Comparison of ENCODE assay signal across 21 cellular contexts in genomic region chr10:43210556-43210955, GRCh38. TPM values are rescaled to one million over a fixed set of nuclear protein-coding genes. Genes with fewer than 3 reads are reported as not detected.
A peak's percentile ranks its signal among the peaks of the same experiment; 100 is the strongest.
DNase-seq lines count a peak whose midpoint lies in the region; ATAC-seq and TF ChIP-seq lines count a peak whose summit lies in the region.
"Had no signal": no experiment of that assay in that cellular context is flagged by ENCODE, and none has a peak within 500 bp of the region (broad histone marks: within the 10 kb centered on the region; RNA-seq: fewer than 3 reads in every experiment).

No MANE protein-coding gene starts in this region.

- H3K27me3 Mint-ChIP-seq in activated CD8-positive, alpha-beta memory T cell treated with anti-CD3 and anti-CD28 coated beads, Interleukin-2, amount 10 ng/mL, durations not matched to agents 7 days and 5 days, result no peaks in the 10 kb centered on the region
- H3K27me3 Mint-ChIP-seq in effector memory CD8-positive, alpha-beta T cell, result no peaks in the 10 kb centered on the region
- H3K27me3 Mint-ChIP-seq: activated B cell treated with CpG ODN at 0.5 μM for 24 hours; activated T-helper 17 cell treated with anti-CD3 and anti-CD28 coated beads, Interleukin-2, amount 50 U/mL, for 72 hours; natural killer cell treated with Interleukin-12 subunit alpha and Interleukin-12 subunit beta and Interleukin-15 and Interleukin-18, amount 100 ng/mL, for 72 hours had no signal

- no peaks in the 10 kb centered on the region for H3K36me3 Mint-ChIP-seq in activated CD8-positive, alpha-beta memory T cell treated with anti-CD3 and anti-CD28 coated beads, Interleukin-2, amount 10 ng/mL, durations not matched to agents 7 days and 5 days
- peaks cover 7% of the 10 kb centered on the region for H3K36me3 Mint-ChIP-seq in effector memory CD8-positive, alpha-beta T cell (ENCODE audit: insufficient read depth)
- H3K36me3 Mint-ChIP-seq: mesothelial cell of epicardium; natural killer cell treated with Interleukin-12 subunit alpha and Interleukin-12 subunit beta and Interleukin-15 and Interleukin-18, amount 100 ng/mL, for 72 hours had no signal

- peak; percentile 38 for DNase-seq in activated CD8-positive, alpha-beta memory T cell treated with anti-CD3 and anti-CD28 coated beads for 24 hours
- DNase-seq in activated CD8-positive, alpha-beta memory T cell treated with anti-CD3 and anti-CD28 coated beads, Interleukin-2, amount 10 ng/mL, durations not matched to agents 7 days and 5 days, result no peak
- DNase-seq in NT2/D1 (ENCODE audit: low read depth, low spot score), result no peak
- DNase-seq in heart left ventricle, result peak in 3 of 5 donors; percentile 13 to 53 (median 14)
- DNase-seq in posterior vena cava (ENCODE audit: low spot score), result peak; percentile 31
- no peak for DNase-seq in effector memory CD8-positive, alpha-beta T cell
- DNase-seq in DMS 273 treated with DMSO at 0.1 percent for 48 hours (lab: John Stamatoyannopoulos, UW), result no peak
- DNase-seq: activated B cell treated with CpG ODN at 0.5 μM for 24 hours; activated CD8-positive, alpha-beta T cell treated with anti-CD3 and anti-CD28 coated beads, Interleukin-2, amount 10 ng/mL, durations not matched to agents 7 days and 5 days; dermis blood vessel endothelial cell; NCI-H1105 treated with DMSO at 0.1 percent for 48 hours; NCI-H2081 treated with DMSO at 0.1 percent for 48 hours; NK-92 treated with Interleukin-12 subunit alpha and Interleukin-12 subunit beta, amount 100 ng/mL, for 24 hours; SK-N-SH had no signal

- H3K27ac Mint-ChIP-seq in activated CD8-positive, alpha-beta memory T cell treated with anti-CD3 and anti-CD28 coated beads, Interleukin-2, amount 10 ng/mL, durations not matched to agents 7 days and 5 days, result no peak overlapping the region
- H3K27ac Mint-ChIP-seq in effector memory CD8-positive, alpha-beta T cell, result peak overlapping the region in 1 of 2 donors; percentile 49
- H3K27ac Mint-ChIP-seq: activated B cell treated with CpG ODN at 0.5 μM for 24 hours; activated CD8-positive, alpha-beta T cell treated with anti-CD3 and anti-CD28 coated beads, Interleukin-2, amount 10 ng/mL, durations not matched to agents 7 days and 5 days; activated T-helper 17 cell treated with anti-CD3 and anti-CD28 coated beads, Interleukin-2, amount 50 U/mL, for 72 hours; B cell; mesothelial cell of epicardium; natural killer cell treated with Interleukin-12 subunit alpha and Interleukin-12 subunit beta and Interleukin-15 and Interleukin-18, amount 100 ng/mL, for 72 hours; T-helper 2 cell treated with Interferon-gamma antibody and Interleukin-4, amounts not matched to agents 5 μg/mL and 100 μg/mL, for 36 hours had no signal

- no peaks in the 10 kb centered on the region for H3K9me3 ChIP-seq in NT2/D1 (ENCODE audit: insufficient read depth, low read length)
- no peaks in the 10 kb centered on the region for H3K9me3 ChIP-seq in heart left ventricle
- H3K9me3 ChIP-seq: breast epithelium, SK-N-SH had no signal

- H3K36me3 ChIP-seq in NT2/D1 (ENCODE audit: insufficient read depth, insufficient read length, low read length), result no peaks in the 10 kb centered on the region
- H3K36me3 ChIP-seq in heart left ventricle, result no peaks in the 10 kb centered on the region
- H3K36me3 ChIP-seq: breast epithelium had no signal

- CTCF ChIA-PET in activated CD8-positive, alpha-beta memory T cell treated with anti-CD3 and anti-CD28 coated beads, Interleukin-2, amount 10 ng/mL, durations not matched to agents 7 days and 5 days (lab: Charles Lee), result interaction anchor here (1.6 kb wide), 1 partner anchor 9 kb away, joined by 6 read pairs; no protein-coding TSS in a partner anchor

- peaks cover 21% of the 10 kb centered on the region for H3K4me1 ChIP-seq in NT2/D1 (ENCODE audit: insufficient read depth, insufficient read length)
- peaks cover 0 to 6% (median 0%) of the 10 kb centered on the region in 12 donors for H3K4me1 ChIP-seq in heart left ventricle
- H3K4me1 ChIP-seq: breast epithelium had no signal

- no peak overlapping the region for H3K27ac ChIP-seq in heart left ventricle

- intact Hi-C loops in heart left ventricle (cut with DNase I) (no loop called here), posterior vena cava (cut with DNase I) (no loop called here)

- no peak for TF ChIP-seq POLR2A in heart left ventricle (IDR thresholded peaks at IDR 0.05)

- H3K4me3 ChIP-seq in NT2/D1 (ENCODE audit: insufficient read length, low read depth) (no peak overlapping the region), heart left ventricle (no peak overlapping the region)
- H3K4me3 ChIP-seq: breast epithelium had no signal

- WGBS in heart left ventricle, 4 donors, result 44 to 66% (median 58%) methylated on average over 3 to 6 of the region's 6 CpGs

- no peak for ATAC-seq in activated CD8-positive, alpha-beta memory T cell treated with anti-CD3 and anti-CD28 coated beads, Interleukin-2, amount 10 ng/mL, durations not matched to agents 7 days and 5 days
- no peak for ATAC-seq in heart left ventricle
- no peak for ATAC-seq in SK-N-SH treated with all-trans-retinoic acid at 6 μM for 48 hours
- no peak for ATAC-seq in effector memory CD8-positive, alpha-beta T cell (replicated peaks)
- ATAC-seq: activated CD8-positive, alpha-beta T cell treated with anti-CD3 and anti-CD28 coated beads, Interleukin-2, amount 10 ng/mL, durations not matched to agents 7 days and 5 days; natural killer cell treated with Interleukin-12 subunit alpha and Interleukin-12 subunit beta and Interleukin-15 and Interleukin-18, amount 100 ng/mL, for 72 hours had no signal

- no peaks in the 10 kb centered on the region for H3K9me3 Mint-ChIP-seq in activated CD8-positive, alpha-beta memory T cell treated with anti-CD3 and anti-CD28 coated beads, Interleukin-2, amount 10 ng/mL, durations not matched to agents 7 days and 5 days (ENCODE audit: low read depth)
- no peaks in the 10 kb centered on the region for H3K9me3 Mint-ChIP-seq in effector memory CD8-positive, alpha-beta T cell
- H3K9me3 Mint-ChIP-seq: activated B cell treated with CpG ODN at 0.5 μM for 24 hours; activated T-helper 17 cell treated with anti-CD3 and anti-CD28 coated beads, Interleukin-2, amount 50 U/mL, for 72 hours; mesothelial cell of epicardium; natural killer cell treated with Interleukin-12 subunit alpha and Interleukin-12 subunit beta and Interleukin-15 and Interleukin-18, amount 100 ng/mL, for 72 hours; T-helper 2 cell treated with Interferon-gamma antibody and Interleukin-4, amounts not matched to agents 5 μg/mL and 100 μg/mL, for 36 hours had no signal

- no peaks in the 10 kb centered on the region for H3K4me1 Mint-ChIP-seq in activated CD8-positive, alpha-beta memory T cell treated with anti-CD3 and anti-CD28 coated beads, Interleukin-2, amount 10 ng/mL, durations not matched to agents 7 days and 5 days
- peaks cover 14 to 32% of the 10 kb centered on the region in 2 donors for H3K4me1 Mint-ChIP-seq in effector memory CD8-positive, alpha-beta T cell (ENCODE audit: low read depth in 2 of 2)
- H3K4me1 Mint-ChIP-seq: activated B cell treated with CpG ODN at 0.5 μM for 24 hours; activated T-helper 17 cell treated with anti-CD3 and anti-CD28 coated beads, Interleukin-2, amount 50 U/mL, for 72 hours; B cell; mesothelial cell of epicardium had no signal

- H3K9ac ChIP-seq in NT2/D1 (ENCODE audit: insufficient read length, low read depth), result peak overlapping the region; percentile 42
- H3K9ac ChIP-seq: SK-N-SH had no signal

- TF ChIP-seq CTCF in heart left ventricle (IDR thresholded peaks at IDR 0.05), result no peak

- H3K27me3 ChIP-seq in NT2/D1 (ENCODE audit: insufficient read depth, insufficient read length) (no peaks in the 10 kb centered on the region), heart left ventricle (no peaks in the 10 kb centered on the region)
- H3K27me3 ChIP-seq: breast epithelium had no signal

- no peak overlapping the region for H3K4me3 Mint-ChIP-seq in activated CD8-positive, alpha-beta memory T cell treated with anti-CD3 and anti-CD28 coated beads, Interleukin-2, amount 10 ng/mL, durations not matched to agents 7 days and 5 days
- H3K4me3 Mint-ChIP-seq in effector memory CD8-positive, alpha-beta T cell, result no peak overlapping the region
- H3K4me3 Mint-ChIP-seq: activated B cell treated with CpG ODN at 0.5 μM for 24 hours; activated CD8-positive, alpha-beta T cell treated with anti-CD3 and anti-CD28 coated beads, Interleukin-2, amount 10 ng/mL, durations not matched to agents 7 days and 5 days; activated T-helper 17 cell treated with anti-CD3 and anti-CD28 coated beads, Interleukin-2, amount 50 U/mL, for 72 hours; B cell; mesothelial cell of epicardium; natural killer cell treated with Interleukin-12 subunit alpha and Interleukin-12 subunit beta and Interleukin-15 and Interleukin-18, amount 100 ng/mL, for 72 hours; T-helper 2 cell treated with Interferon-gamma antibody and Interleukin-4, amounts not matched to agents 5 μg/mL and 100 μg/mL, for 36 hours had no signal

TF ChIP-seq in SK-N-SH treated with all-trans-retinoic acid at 6 μM for 48 hours, 23 proteins besides CTCF, POLR2A, EP300 and RAD21 (continues in another document):
- TF ChIP-seq SNAI2 (CRISPR knock-in tag; IDR thresholded peaks at IDR 0.05), result no peak
- TF ChIP-seq, protein P1, sequence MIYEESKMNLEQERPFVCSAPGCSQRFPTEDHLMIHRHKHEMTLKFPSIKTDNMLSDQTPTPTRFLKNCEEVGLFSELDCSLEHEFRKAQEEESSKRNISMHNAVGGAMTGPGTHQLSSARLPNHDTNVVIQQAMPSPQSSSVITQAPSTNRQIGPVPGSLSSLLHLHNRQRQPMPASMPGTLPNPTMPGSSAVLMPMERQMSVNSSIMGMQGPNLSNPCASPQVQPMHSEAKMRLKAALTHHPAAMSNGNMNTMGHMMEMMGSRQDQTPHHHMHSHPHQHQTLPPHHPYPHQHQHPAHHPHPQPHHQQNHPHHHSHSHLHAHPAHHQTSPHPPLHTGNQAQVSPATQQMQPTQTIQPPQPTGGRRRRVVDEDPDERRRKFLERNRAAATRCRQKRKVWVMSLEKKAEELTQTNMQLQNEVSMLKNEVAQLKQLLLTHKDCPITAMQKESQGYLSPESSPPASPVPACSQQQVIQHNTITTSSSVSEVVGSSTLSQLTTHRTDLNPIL (CRISPR knock-in tag; IDR thresholded peaks at IDR 0.05; ENCODE audit: low read depth), result no peak
- no peak for TF ChIP-seq PPARA (CRISPR knock-in tag; IDR thresholded peaks at IDR 0.05; ENCODE audit: borderline replicate concordance)
- TF ChIP-seq ZC3H10 (CRISPR knock-in tag; IDR thresholded peaks at IDR 0.05), result no peak
- no peak for TF ChIP-seq OSR1 (CRISPR knock-in tag; IDR thresholded peaks at IDR 0.05)
- no peak for TF ChIP-seq ZFP30 (CRISPR knock-in tag; IDR thresholded peaks at IDR 0.05)
- TF ChIP-seq RARB (CRISPR knock-in tag; IDR thresholded peaks at IDR 0.05), result no peak
- TF ChIP-seq ZNF565 (CRISPR knock-in tag; conservative IDR thresholded peaks at IDR 0.05; ENCODE audit: low read depth), result no peak
- TF ChIP-seq TCF4 (CRISPR knock-in tag; IDR thresholded peaks at IDR 0.05; ENCODE audit: borderline replicate concordance), result no peak
- TF ChIP-seq ZNF8 (CRISPR knock-in tag; IDR thresholded peaks at IDR 0.05), result no peak
- TF ChIP-seq CSDC2 (CRISPR knock-in tag; IDR thresholded peaks at IDR 0.05), result no peak

RNA-seq across cellular contexts. Expression of gene RASGEF1A, which starts 56.3 kb away (rescaled TPM):
- total RNA-seq in activated CD8-positive, alpha-beta memory T cell treated with anti-CD3 and anti-CD28 coated beads, Interleukin-2, amount 10 ng/mL, durations not matched to agents 7 days and 5 days, result 1 to 10 TPM; 3.2 to 4.2 TPM
- total RNA-seq in heart left ventricle (1 to 10 TPM in 6 of 9 donors, under 1 TPM in 3; 0.49 to 5.1 (median 1.4) TPM), posterior vena cava (1 to 10 TPM in 1 of 2 donors, under 1 TPM in 1; 0.81 to 1.1 TPM)
- polyA plus RNA-seq in heart left ventricle, result under 1 TPM; 0.14 to 0.42 TPM
- polyA plus RNA-seq: SK-N-SH had no signal

Comparison
In these comparisons a context has a peak if more than half of its experiments do, and no peak if none do; other contexts are left out.
1. DNase-seq: peak in activated CD8-positive, alpha-beta memory T cell treated with anti-CD3 and anti-CD28 coated beads for 24 hours (single experiment), heart left ventricle (3 of 5) and posterior vena cava (single experiment); none in activated CD8-positive, alpha-beta memory T cell treated with anti-CD3 and anti-CD28 coated beads, Interleukin-2, amount 10 ng/mL, durations not matched to agents 7 days and 5 days (single experiment), NT2/D1 (single experiment), effector memory CD8-positive, alpha-beta T cell (0 of 3) and DMS 273 treated with DMSO at 0.1 percent for 48 hours (single experiment).